ENCODE assay signal across 8 cellular contexts in genomic region chr2:234881413-234882241, GRCh38.
DNase-seq lines count a peak whose midpoint lies in the region; ATAC-seq and TF ChIP-seq lines count a peak whose summit lies in the region.

No MANE protein-coding gene starts in this region.

- WGBS in thyroid gland, 2 donors = 35 to 39% methylated on average over 8 of the region's 8 CpGs

- H3K9me3 Mint-ChIP-seq in activated CD8-positive, alpha-beta memory T cell treated with anti-CD3 and anti-CD28 coated beads, Interleukin-2, amount 10 ng/mL, durations not matched to agents 7 days and 5 days (ENCODE audit: low read depth) = peaks cover 2% of the 10 kb centered on the region
- no peaks in the 10 kb centered on the region for H3K9me3 Mint-ChIP-seq in natural killer cell

- H3K27me3 ChIP-seq in thyroid gland = no peaks in the 10 kb centered on the region

- no peaks in the 10 kb centered on the region for H3K9me3 ChIP-seq in thyroid gland

- H3K36me3 ChIP-seq in thyroid gland = no peaks in the 10 kb centered on the region

- CTCF ChIA-PET in activated CD8-positive, alpha-beta memory T cell treated with anti-CD3 and anti-CD28 coated beads, Interleukin-2, amount 10 ng/mL, durations not matched to agents 7 days and 5 days (lab: Charles Lee) = interaction anchor here (1.6 kb wide), 1 partner anchor 19 kb away, joined by 3 read pairs; no protein-coding TSS in a partner anchor

- H3K27ac ChIP-seq in thyroid gland = peak overlapping the region in 1 of 3 donors; percentile 53

- H3K4me3 ChIP-seq in fibroblast of mammary gland (ENCODE audit: control insufficient read depth, low read depth, low read length) = no peak overlapping the region
- H3K4me3 ChIP-seq in thyroid gland (replicated peaks in 1 of 3) = no peak overlapping the region

- TF ChIP-seq POLR2A in thyroid gland (IDR thresholded peaks at IDR 0.05) = no peak

- no peaks in the 10 kb centered on the region for H3K27me3 Mint-ChIP-seq in activated CD8-positive, alpha-beta memory T cell treated with anti-CD3 and anti-CD28 coated beads, Interleukin-2, amount 10 ng/mL, durations not matched to agents 7 days and 5 days
- peaks cover 3 to 7% of the 10 kb centered on the region in 2 donors for H3K27me3 Mint-ChIP-seq in natural killer cell (ENCODE audit: low read depth in 2 of 2)

- no peak for ATAC-seq in activated CD8-positive, alpha-beta memory T cell treated with anti-CD3 and anti-CD28 coated beads, Interleukin-2, amount 10 ng/mL, durations not matched to agents 7 days and 5 days
- peak; percentile 62 to 83 (median 64) for ATAC-seq in natural killer cell

- no peak overlapping the region for H3K4me3 Mint-ChIP-seq in activated CD8-positive, alpha-beta memory T cell treated with anti-CD3 and anti-CD28 coated beads, Interleukin-2, amount 10 ng/mL, durations not matched to agents 7 days and 5 days
- no peak overlapping the region for H3K4me3 Mint-ChIP-seq in natural killer cell

- TF ChIP-seq CTCF in fibroblast of mammary gland (conservative IDR thresholded peaks at IDR 0.05; ENCODE audit: control insufficient read depth, insufficient read depth, low read depth, low read length) (peak; percentile 81), natural killer cell (IDR thresholded peaks at IDR 0.05) (peak; percentile 37), thyroid gland (IDR thresholded peaks at IDR 0.05) (peak in 5 of 6 experiments; percentile 51 to 83 (median 75))

- DNase-seq in activated CD8-positive, alpha-beta memory T cell treated with anti-CD3 and anti-CD28 coated beads for 24 hours = peak; percentile 60
- DNase-seq in activated CD8-positive, alpha-beta memory T cell treated with anti-CD3 and anti-CD28 coated beads, Interleukin-2, amount 50 U/mL, for 4 hours = no peak
- DNase-seq in NCI-H2196 (lab: John Stamatoyannopoulos, UW; ENCODE audit: unreplicated experiment) (peak; percentile 97), fibroblast of mammary gland (ENCODE audit: low read depth) (peak; percentile 92), natural killer cell (peak; percentile 23), thyroid gland (peak; percentile 82 to 93), cortex of kidney (lab: John Stamatoyannopoulos, UW) (no peak)
- peak; percentile 60 for DNase-seq in activated CD8-positive, alpha-beta memory T cell treated with anti-CD3 and anti-CD28 coated beads, Interleukin-2, amount 10 ng/mL, durations not matched to agents 7 days and 5 days

- no peak overlapping the region for H3K27ac Mint-ChIP-seq in activated CD8-positive, alpha-beta memory T cell treated with anti-CD3 and anti-CD28 coated beads, Interleukin-2, amount 10 ng/mL, durations not matched to agents 7 days and 5 days
- H3K27ac Mint-ChIP-seq in natural killer cell = no peak overlapping the region

- peaks cover 5 to 7% of the 10 kb centered on the region in 2 donors for H3K4me1 ChIP-seq in thyroid gland

- no peaks in the 10 kb centered on the region for H3K36me3 Mint-ChIP-seq in activated CD8-positive, alpha-beta memory T cell treated with anti-CD3 and anti-CD28 coated beads, Interleukin-2, amount 10 ng/mL, durations not matched to agents 7 days and 5 days
- no peaks in the 10 kb centered on the region for H3K36me3 Mint-ChIP-seq in natural killer cell

- peaks cover 14% of the 10 kb centered on the region for H3K4me1 Mint-ChIP-seq in activated CD8-positive, alpha-beta memory T cell treated with anti-CD3 and anti-CD28 coated beads, Interleukin-2, amount 10 ng/mL, durations not matched to agents 7 days and 5 days
- no peaks in the 10 kb centered on the region for H3K4me1 Mint-ChIP-seq in natural killer cell

- intact Hi-C loops in natural killer cell (cut with micrococcal nuclease) (no loop called here), thyroid gland (cut with DNase I) (no loop called here)

Comparison
In these comparisons a context has a peak if more than half of its experiments do, and no peak if none do; other contexts are left out.
1. DNase-seq: peak in activated CD8-positive, alpha-beta memory T cell treated with anti-CD3 and anti-CD28 coated beads for 24 hours (single experiment), NCI-H2196 (single experiment), activated CD8-positive, alpha-beta memory T cell treated with anti-CD3 and anti-CD28 coated beads, Interleukin-2, amount 10 ng/mL, durations not matched to agents 7 days and 5 days (single experiment), fibroblast of mammary gland (single experiment), natural killer cell (single experiment) and thyroid gland (2 of 2); none in activated CD8-positive, alpha-beta memory T cell treated with anti-CD3 and anti-CD28 coated beads, Interleukin-2, amount 50 U/mL, for 4 hours (single experiment) and cortex of kidney (single experiment).
2. Peak in every context shown above with its lines, with median percentiles within 50 percentile points of each other: CTCF ChIP-seq.